In genomic region chr3:98013428-98014349, GRCh38 we compare ENCODE assay signal across 13 cellular contexts. TPM values are rescaled to one million over a fixed set of nuclear protein-coding genes. Genes with fewer than 3 reads are reported as not detected.
DNase-seq lines count a peak whose midpoint lies in the region; ATAC-seq and TF ChIP-seq lines count a peak whose summit lies in the region.
"Had no signal": no experiment of that assay in that cellular context is flagged by ENCODE, and none has a peak within 500 bp of the region (broad histone marks: within the 10 kb centered on the region; RNA-seq: fewer than 3 reads in every experiment).

No MANE protein-coding gene starts in this region.

- peak overlapping the region; percentile 2 for H3K4me3 Mint-ChIP-seq in dendritic cell treated with granulocyte-macrophage colony-stimulating factor and Interleukin-4, amounts not matched to agents 40 ng/mL and 50 ng/mL, for 4 days
- H3K4me3 Mint-ChIP-seq: activated CD4-positive, alpha-beta memory T cell treated with anti-CD3 and anti-CD28 coated beads, Interleukin-2, amount 10 ng/mL, durations not matched to agents 7 days and 5 days; activated naive CD8-positive, alpha-beta T cell had no signal

- no peaks in the 10 kb centered on the region for H3K27me3 Mint-ChIP-seq in dendritic cell treated with granulocyte-macrophage colony-stimulating factor and Interleukin-4, amounts not matched to agents 40 ng/mL and 50 ng/mL, for 4 days
- H3K27me3 Mint-ChIP-seq: activated CD4-positive, alpha-beta memory T cell treated with anti-CD3 and anti-CD28 coated beads, Interleukin-2, amount 10 ng/mL, durations not matched to agents 7 days and 5 days had no signal

- in situ Hi-C loops in G401 (cut with HindIII; ENCODE audit: low sequenced_read_pairs), result loop anchor here (25.0 kb wide), 1 partner anchor 226 kb away; no protein-coding TSS in a partner anchor

- H3K4me1 Mint-ChIP-seq in dendritic cell treated with granulocyte-macrophage colony-stimulating factor and Interleukin-4, amounts not matched to agents 40 ng/mL and 50 ng/mL, for 4 days (ENCODE audit: low read depth), result peaks cover 26% of the 10 kb centered on the region

- no peaks in the 10 kb centered on the region for H3K9me3 Mint-ChIP-seq in dendritic cell treated with granulocyte-macrophage colony-stimulating factor and Interleukin-4, amounts not matched to agents 40 ng/mL and 50 ng/mL, for 4 days

- H3K4me3 ChIP-seq in LNCaP clone FGC (ENCODE audit: low read depth, low read length), result no peak overlapping the region
- H3K4me3 ChIP-seq: upper lobe of right lung had no signal

- peak; percentile 1 for DNase-seq in LNCaP clone FGC (ENCODE audit: low read depth)
- no peak for DNase-seq in omental fat pad (ENCODE audit: low spot score)
- DNase-seq in NCI-H128 (lab: John Stamatoyannopoulos, UW; ENCODE audit: unreplicated experiment), result no peak
- no peak for DNase-seq in G401 (ENCODE audit: low spot score)
- DNase-seq: activated CD4-positive, alpha-beta memory T cell treated with anti-CD3 and anti-CD28 coated beads, Interleukin-2, amount 10 ng/mL, durations not matched to agents 7 days and 5 days; islet precursor cell; NCI-H146; upper lobe of right lung had no signal

- TF ChIP-seq CTCF in GM12874 (IDR thresholded peaks at IDR 0.05; ENCODE audit: insufficient read depth, low read depth, low read length) (0 out of 2 replicates have a peak, but pooled peaks have one; percentile 7), LNCaP clone FGC (IDR thresholded peaks at IDR 0.05; ENCODE audit: control insufficient read depth, extremely low read depth, insufficient read depth) (peak; percentile 43), omental fat pad (IDR thresholded peaks at IDR 0.05) (no peak)

- H3K27ac Mint-ChIP-seq in dendritic cell treated with granulocyte-macrophage colony-stimulating factor and Interleukin-4, amounts not matched to agents 40 ng/mL and 50 ng/mL, for 4 days, result peak overlapping the region; percentile 78
- H3K27ac Mint-ChIP-seq: activated CD4-positive, alpha-beta memory T cell treated with anti-CD3 and anti-CD28 coated beads, Interleukin-2, amount 10 ng/mL, durations not matched to agents 7 days and 5 days; activated naive CD8-positive, alpha-beta T cell had no signal

- peak; percentile 81 for ATAC-seq in omental fat pad (ENCODE audit: low FRiP score)
- ATAC-seq in GM19467 (IDR thresholded peaks at IDR 0.05; ENCODE audit: unreplicated experiment), result no peak
- ATAC-seq: upper lobe of right lung had no signal

- no peaks in the 10 kb centered on the region for H3K36me3 Mint-ChIP-seq in dendritic cell treated with granulocyte-macrophage colony-stimulating factor and Interleukin-4, amounts not matched to agents 40 ng/mL and 50 ng/mL, for 4 days (ENCODE audit: low read depth)
- H3K36me3 Mint-ChIP-seq: activated naive CD8-positive, alpha-beta T cell had no signal

- intact Hi-C loops in dendritic cell treated with granulocyte-macrophage colony-stimulating factor and Interleukin-4, amounts not matched to agents 40 ng/mL and 50 ng/mL, for 4 days (cut with micrococcal nuclease), result loop anchor here (5.0 kb wide), 2 partner anchors 41 to 111 kb away; partner anchors contain the start of gene RIOX2

RNA-seq across cellular contexts. Expression of gene GABRR3, which starts 21.4 kb away (rescaled TPM):
- not detected for total RNA-seq in omental fat pad
- total RNA-seq in G401 (2014; rRNA removed; shearing (Covaris generic)), result not detected in 2 replicates
- total RNA-seq: activated CD4-positive, alpha-beta memory T cell treated with anti-CD3 and anti-CD28 coated beads, Interleukin-2, amount 10 ng/mL, durations not matched to agents 7 days and 5 days; H1; upper lobe of right lung had no signal

RNA-seq across cellular contexts. Expression of gene RIOX2, which starts 41.5 kb away (rescaled TPM):
- total RNA-seq in omental fat pad, result 10 to 100 TPM; 27.2 to 42.4 (median 33.2) TPM
- total RNA-seq in G401 (2014; rRNA removed; shearing (Covaris generic)), result 28.3 and 32.3 TPM in 2 replicates

Comparison
In these comparisons a context has a peak if more than half of its experiments do, and no peak if none do; other contexts are left out.
1. CTCF ChIP-seq: peak in GM12874 (single experiment) and LNCaP clone FGC (single experiment); none in omental fat pad (0 of 3).